6 cellular contexts compared by ENCODE assay signal in genomic region chr14:104172880-104173279, GRCh38. TPM values are rescaled to one million over a fixed set of nuclear protein-coding genes. Genes with fewer than 3 reads are reported as not detected.
"Had no signal": no experiment of that assay in that cellular context is flagged by ENCODE, and none has a peak within 500 bp of the region (broad histone marks: within the 10 kb centered on the region; RNA-seq: fewer than 3 reads in every experiment).

No MANE protein-coding gene starts in this region.

- ATAC-seq: GM23338, K562 had no signal

- H3K4me3 Mint-ChIP-seq: GM23338 had no signal

- H2AFZ ChIP-seq: GM23338 had no signal

- H3K4me2 ChIP-seq: GM23338 had no signal

- DNase-seq: H7, HCEC 1CT, IMR-90, KG1 had no signal

- H3K9me3 Mint-ChIP-seq: GM23338 had no signal

- H3K4me3 ChIP-seq: GM23338, K562 had no signal

RNA-seq across cellular contexts. Expression of gene KIF26A, which starts 34.5 kb away (rescaled TPM):
- total RNA-seq: IMR-90 had no signal
- polyA plus RNA-seq: IMR-90, K562 had no signal
